In genomic region chr1:156676450-156676819, GRCh38 we compare ENCODE assay signal across 11 cellular contexts. TPM values are rescaled to one million over a fixed set of nuclear protein-coding genes. Genes with fewer than 3 reads are reported as not detected.
A peak's percentile ranks its signal among the peaks of the same experiment; 100 is the strongest.
DNase-seq lines count a peak whose midpoint lies in the region; ATAC-seq and TF ChIP-seq lines count a peak whose summit lies in the region.
"Had no signal": no experiment of that assay in that cellular context is flagged by ENCODE, and none has a peak within 500 bp of the region (broad histone marks: within the 10 kb centered on the region; RNA-seq: fewer than 3 reads in every experiment).

No MANE protein-coding gene starts in this region.

- H3K27me3 ChIP-seq in muscle layer of duodenum (ENCODE audit: low read depth, low read length): peaks cover 7% of the 10 kb centered on the region

- no peaks in the 10 kb centered on the region for H3K36me3 ChIP-seq in muscle layer of duodenum (ENCODE audit: control insufficient read depth in 1 of 2, insufficient read depth in 2 of 2, low read length in 2 of 2)
- no peaks in the 10 kb centered on the region for H3K36me3 ChIP-seq in urinary bladder (ENCODE audit: insufficient read depth)

- H3K4me1 ChIP-seq in muscle layer of duodenum (ENCODE audit: control insufficient read depth in 1 of 2, insufficient read depth in 2 of 2, low read length in 2 of 2) (peaks cover 6 to 35% of the 10 kb centered on the region in 2 donors), urinary bladder (ENCODE audit: insufficient read depth) (no peaks in the 10 kb centered on the region)

- DNase-seq in NCI-H146 (lab: John Stamatoyannopoulos, UW) (peak; percentile 40), NCI-H146 treated with DMSO at 0.1 percent for 48 hours (lab: John Stamatoyannopoulos, UW; ENCODE audit: unreplicated experiment) (no peak), fibroblast of mammary gland (ENCODE audit: low read depth) (no peak), NCI-H748 treated with DMSO at 0.1 percent for 48 hours (lab: John Stamatoyannopoulos, UW) (no peak)
- DNase-seq: activated CD4-positive, alpha-beta T cell treated with anti-CD3 and anti-CD28 coated beads, Interleukin-2, amount 10 ng/mL, durations not matched to agents 7 days and 5 days had no signal

- H3K27ac ChIP-seq in muscle layer of duodenum (ENCODE audit: low read length): no peak overlapping the region
- peak overlapping the region; percentile 55 for H3K27ac ChIP-seq in urinary bladder (ENCODE audit: low read depth)
- H3K27ac ChIP-seq: KMS-11 had no signal

- H3K4me3 ChIP-seq in fibroblast of mammary gland (ENCODE audit: control insufficient read depth, low read depth, low read length) (peak overlapping the region; percentile 50), muscle layer of duodenum (ENCODE audit: low read depth in 1 of 2, low read length in 2 of 2) (peak overlapping the region; percentile 46 to 69), urinary bladder (ENCODE audit: low read depth, low read length) (peak overlapping the region; percentile 49)

- ATAC-seq in HG03354 (IDR thresholded peaks at IDR 0.05; ENCODE audit: poor library complexity, severe bottlenecking, unreplicated experiment) (no peak), HG02973 (IDR thresholded peaks at IDR 0.05; ENCODE audit: unreplicated experiment) (no peak)

- no peak for TF ChIP-seq CTCF in fibroblast of mammary gland (conservative IDR thresholded peaks at IDR 0.05; ENCODE audit: control insufficient read depth, insufficient read depth, low read depth, low read length)

- H3K9me3 ChIP-seq in muscle layer of duodenum (ENCODE audit: control insufficient read depth in 1 of 2, low read length in 2 of 2): no peaks in the 10 kb centered on the region

- WGBS in urinary bladder: 6% methylated on average over 39 of the region's 39 CpGs

RNA-seq across cellular contexts. Expression of gene NES, which starts 0.8 kb away (rescaled TPM):
- 35.7 TPM for total RNA-seq in urinary bladder
- polyA plus RNA-seq in urinary bladder: 38.2 TPM
- total RNA-seq: activated CD4-positive, alpha-beta T cell treated with anti-CD3 and anti-CD28 coated beads, Interleukin-2, amount 10 ng/mL, durations not matched to agents 7 days and 5 days had no signal

RNA-seq across cellular contexts. Expression of gene CRABP2, which starts 28.9 kb away (rescaled TPM):
- total RNA-seq in urinary bladder: 37.9 TPM
- 25.3 TPM for polyA plus RNA-seq in urinary bladder

RNA-seq across cellular contexts. Expression of gene BCAN, which starts 34.5 kb away (rescaled TPM):
- 0.48 TPM for total RNA-seq in urinary bladder
- 0.19 TPM for polyA plus RNA-seq in urinary bladder
- total RNA-seq: A172; activated CD4-positive, alpha-beta T cell treated with anti-CD3 and anti-CD28 coated beads, Interleukin-2, amount 10 ng/mL, durations not matched to agents 7 days and 5 days had no signal

RNA-seq across cellular contexts. Expression of gene METTL25B, which starts 51.8 kb away (rescaled TPM):
- total RNA-seq in urinary bladder: 11.4 TPM
- polyA plus RNA-seq in urinary bladder: 32.6 TPM

RNA-seq across cellular contexts. Expression of gene ISG20L2, which starts 52.1 kb away (rescaled TPM):
- total RNA-seq in urinary bladder: 12.5 TPM
- polyA plus RNA-seq in urinary bladder: 22.8 TPM
